In genomic region chr3:4350789-4351163, GRCh38 we compare ENCODE assay signal across 8 cellular contexts. TPM values are rescaled to one million over a fixed set of nuclear protein-coding genes. Genes with fewer than 3 reads are reported as not detected.
A peak's percentile ranks its signal among the peaks of the same experiment; 100 is the strongest.
DNase-seq lines count a peak whose midpoint lies in the region; ATAC-seq, FAIRE-seq and TF ChIP-seq lines count a peak whose summit lies in the region.

No MANE protein-coding gene starts in this region.

- peak overlapping the region; percentile 31 for H3K27ac Mint-ChIP-seq in activated T-helper 1 cell treated with anti-CD3 and anti-CD28 coated beads, Interleukin-12 subunit alpha, Interleukin-12 subunit beta, Interleukin-2, Interleukin-4 antibody, amounts not matched to agents 30 ng/mL and 10 ng/mL and 1 ng/mL, durations not matched to agents 14 hours and 24 hours and 36 hours

- intact Hi-C loops in OCI-LY7 (cut with micrococcal nuclease; ENCODE audit: unreplicated experiment): loop anchor here (1.0 to 2.0 kb wide), 2 partner anchors 220 to 283 kb away; no protein-coding TSS in a partner anchor
- intact Hi-C loops in activated T-helper 1 cell treated with anti-CD3 and anti-CD28 coated beads, Interleukin-12 subunit alpha, Interleukin-12 subunit beta, Interleukin-2, Interleukin-4 antibody, amounts not matched to agents 30 ng/mL and 10 ng/mL and 1 ng/mL, durations not matched to agents 14 hours and 24 hours and 36 hours (cut with micrococcal nuclease): loop anchor here (1.0 to 5.0 kb wide), 12 partner anchors 37 to 707 kb away; partner anchors contain the start of genes ITPR1, SETMAR and SUMF1
- intact Hi-C loops in pancreas (cut with DNase I): loop anchor here in 1 of 3 donors (5.0 kb wide), 1 partner anchor 287 kb away; no protein-coding TSS in a partner anchor

- no peaks in the 10 kb centered on the region for H3K79me2 ChIP-seq in OCI-LY7 (ENCODE audit: insufficient read depth, low read depth, low read length)

- H3K27me3 ChIP-seq in foreskin keratinocyte: no peaks in the 10 kb centered on the region
- H3K27me3 ChIP-seq in pancreas: no peaks in the 10 kb centered on the region

- no TSS peak for BruUV-seq in OCI-LY7 (replicated peaks; lab: Mats Ljungman, UMichigan)

- peak; percentile 81 for ATAC-seq in GM21381 (IDR thresholded peaks at IDR 0.05; ENCODE audit: unreplicated experiment)
- peak; percentile 70 for ATAC-seq in foreskin keratinocyte
- ATAC-seq in pancreas: peak; percentile 77 to 92 (median 88)
- ATAC-seq in GM21825 (IDR thresholded peaks at IDR 0.05; ENCODE audit: unreplicated experiment): no peak

- DNase-seq in DMS53 (lab: John Stamatoyannopoulos, UW) (peak; percentile 61), HS-5 (ENCODE audit: low read depth) (peak; percentile 31), OCI-LY7 (ENCODE audit: low spot score) (peak; percentile 72), foreskin keratinocyte (peak; percentile 6 to 29), pancreas (peak in 3 of 6 donors; percentile 17 to 43 (median 26))
- DNase-seq in activated T-helper 1 cell treated with anti-CD3 and anti-CD28 coated beads, Interleukin-12 subunit alpha, Interleukin-12 subunit beta, Interleukin-2, Interleukin-4 antibody, amounts not matched to agents 30 ng/mL and 10 ng/mL and 1 ng/mL, durations not matched to agents 14 hours and 24 hours and 36 hours (ENCODE audit: low spot score): peak; percentile 37

- H3K9me3 Mint-ChIP-seq in activated T-helper 1 cell treated with anti-CD3 and anti-CD28 coated beads, Interleukin-12 subunit alpha, Interleukin-12 subunit beta, Interleukin-2, Interleukin-4 antibody, amounts not matched to agents 30 ng/mL and 10 ng/mL and 1 ng/mL, durations not matched to agents 14 hours and 24 hours and 36 hours: no peaks in the 10 kb centered on the region

- CTCF ChIA-PET in OCI-LY7 (lab: Charles Lee; ENCODE audit: unreplicated experiment): interaction anchor here (1.0 to 1.8 kb wide), 3 partner anchors 9 to 283 kb away, joined by 3 to 15 read pairs (median 5); no protein-coding TSS in a partner anchor

- no peak overlapping the region for H3K4me2 ChIP-seq in OCI-LY7 (ENCODE audit: low read length)

- peak; percentile 51 for FAIRE-seq in pancreas (lab: Jason Lieb, UNC)

- WGBS in pancreas, 2 donors: 1 to 2% methylated on average over 2 of the region's 2 CpGs

- no peak overlapping the region for H3K27ac ChIP-seq in OCI-LY7 (ENCODE audit: low read depth, low read length, poor library complexity, severe bottlenecking)
- no peak overlapping the region for H3K27ac ChIP-seq in foreskin keratinocyte
- no peak overlapping the region for H3K27ac ChIP-seq in pancreas

- no peaks in the 10 kb centered on the region for H3K9me2 ChIP-seq in OCI-LY7 (ENCODE audit: insufficient read depth, low read length)

- TF ChIP-seq CTCF in OCI-LY7 (conservative IDR thresholded peaks at IDR 0.05; ENCODE audit: low read length): peak; percentile 97
- peak; percentile 72 for TF ChIP-seq CTCF in foreskin keratinocyte (conservative IDR thresholded peaks at IDR 0.05)
- peak; percentile 43 to 74 (median 68) for TF ChIP-seq CTCF in pancreas (IDR thresholded peaks at IDR 0.05)

- POLR2A ChIA-PET in OCI-LY7 (lab: Charles Lee): interaction anchor here (0.6 to 1.5 kb wide), 3 partner anchors 24 to 283 kb away, joined by 3 to 7 read pairs (median 4); no protein-coding TSS in a partner anchor

- H3K4me3 Mint-ChIP-seq in activated T-helper 1 cell treated with anti-CD3 and anti-CD28 coated beads, Interleukin-12 subunit alpha, Interleukin-12 subunit beta, Interleukin-2, Interleukin-4 antibody, amounts not matched to agents 30 ng/mL and 10 ng/mL and 1 ng/mL, durations not matched to agents 14 hours and 24 hours and 36 hours: peak overlapping the region; percentile 9

- H2AFZ ChIP-seq in OCI-LY7 (ENCODE audit: low read length): no peak overlapping the region

- H3K4me1 Mint-ChIP-seq in activated T-helper 1 cell treated with anti-CD3 and anti-CD28 coated beads, Interleukin-12 subunit alpha, Interleukin-12 subunit beta, Interleukin-2, Interleukin-4 antibody, amounts not matched to agents 30 ng/mL and 10 ng/mL and 1 ng/mL, durations not matched to agents 14 hours and 24 hours and 36 hours (ENCODE audit: low read depth): peaks cover 20% of the 10 kb centered on the region

- peaks cover 4% of the 10 kb centered on the region for H3K27me3 Mint-ChIP-seq in activated T-helper 1 cell treated with anti-CD3 and anti-CD28 coated beads, Interleukin-12 subunit alpha, Interleukin-12 subunit beta, Interleukin-2, Interleukin-4 antibody, amounts not matched to agents 30 ng/mL and 10 ng/mL and 1 ng/mL, durations not matched to agents 14 hours and 24 hours and 36 hours (ENCODE audit: insufficient read depth)

- H3K4me3 ChIP-seq in OCI-LY7 (ENCODE audit: low read depth, low read length, poor library complexity, severe bottlenecking): no peak overlapping the region
- peak overlapping the region in 1 of 4 donors; percentile 2 for H3K4me3 ChIP-seq in pancreas

- H3K4me1 ChIP-seq in OCI-LY7 (ENCODE audit: insufficient read depth, low read length, poor library complexity, severe bottlenecking): no peaks in the 10 kb centered on the region
- no peaks in the 10 kb centered on the region for H3K4me1 ChIP-seq in foreskin keratinocyte
- H3K4me1 ChIP-seq in pancreas: peaks cover 7 to 8% (median 7%) of the 10 kb centered on the region in 3 donors

- H3K36me3 Mint-ChIP-seq in activated T-helper 1 cell treated with anti-CD3 and anti-CD28 coated beads, Interleukin-12 subunit alpha, Interleukin-12 subunit beta, Interleukin-2, Interleukin-4 antibody, amounts not matched to agents 30 ng/mL and 10 ng/mL and 1 ng/mL, durations not matched to agents 14 hours and 24 hours and 36 hours (ENCODE audit: low read depth): no peaks in the 10 kb centered on the region

- no peaks in the 10 kb centered on the region for H3K9me3 ChIP-seq in OCI-LY7 (ENCODE audit: low read length)
- no peaks in the 10 kb centered on the region for H3K9me3 ChIP-seq in pancreas

- H3K36me3 ChIP-seq in OCI-LY7 (ENCODE audit: insufficient read depth, low read length): no peaks in the 10 kb centered on the region
- H3K36me3 ChIP-seq in pancreas: no peaks in the 10 kb centered on the region

- H4K20me1 ChIP-seq in OCI-LY7 (ENCODE audit: insufficient read depth, low read length): no peaks in the 10 kb centered on the region

RNA-seq across cellular contexts. Expression of gene SETMAR, which starts 47.6 kb away (rescaled TPM):
- 16.8 and 19.2 TPM in 2 replicates for total RNA-seq in OCI-LY7 (2014; rRNA removed; shearing (Covaris generic))
- 16.2 and 16.6 TPM in 2 replicates for total RNA-seq in OCI-LY7 (2022)
- 17.8 and 18.7 TPM in 2 replicates for total RNA-seq in activated T-helper 1 cell treated with anti-CD3 and anti-CD28 coated beads, Interleukin-12 subunit alpha, Interleukin-12 subunit beta, Interleukin-2, Interleukin-4 antibody, amounts not matched to agents 30 ng/mL and 10 ng/mL and 1 ng/mL, durations not matched to agents 14 hours and 24 hours and 36 hours
- total RNA-seq in foreskin keratinocyte: 9.8 and 11.5 TPM in 2 replicates
- polyA plus RNA-seq in foreskin keratinocyte: 8.3 and 9.3 TPM in 2 replicates
- total RNA-seq in pancreas: 1 to 10 TPM; 4.1 to 9.9 (median 8.1) TPM
- polyA plus RNA-seq in pancreas: 10 to 100 TPM in 1 of 2 donors, 1 to 10 TPM in 1; 9.7 to 11.7 TPM
